In genomic region chr12:71838661-71839060, GRCh38 we compare ENCODE assay signal across 8 cellular contexts. TPM values are rescaled to one million over a fixed set of nuclear protein-coding genes. Genes with fewer than 3 reads are reported as not detected.
DNase-seq lines count a peak whose midpoint lies in the region; TF ChIP-seq lines count a peak whose summit lies in the region.

No MANE protein-coding gene starts in this region.

- POLR2A ChIA-PET in AG04450 (lab: Yijun Ruan, JAX) = no interaction called here

- CTCF ChIA-PET in AG04450 (lab: Charles Lee) = interaction anchor here (0.9 to 1.4 kb wide), 2 partner anchors 42 to 59 kb away, joined by 3 to 10 read pairs; no protein-coding TSS in a partner anchor

- H3K27me3 ChIP-seq in AG04450 (ENCODE audit: control insufficient read depth, insufficient read depth, low read length) = no peaks in the 10 kb centered on the region

- H3K9me3 ChIP-seq in AG04450 (ENCODE audit: control insufficient read depth, insufficient read depth, low read length) = peaks cover 2% of the 10 kb centered on the region; the same call in 1 of the 2 replicates

- DNase-seq in AG04450 (ENCODE audit: low read depth, low spot score) (no peak), LNCaP clone FGC (ENCODE audit: low read depth) (no peak), neural crest cell (ENCODE audit: low read depth, low spot score) (no peak), 8988T (no peak), NCI-H524 (lab: John Stamatoyannopoulos, UW) (no peak), HT-29 (ENCODE audit: low spot score) (no peak), NCI-H146 treated with DMSO at 0.1 percent for 48 hours (lab: John Stamatoyannopoulos, UW; ENCODE audit: unreplicated experiment) (no peak)

- H3K9me3 Mint-ChIP-seq in neural crest cell = no peaks in the 10 kb centered on the region

- H3K4me3 ChIP-seq in AG04450 (ENCODE audit: low read depth, low read length) = no peak overlapping the region; the same call in 1 of the 2 replicates
- peak overlapping the region; percentile 88 for H3K4me3 ChIP-seq in LNCaP clone FGC (ENCODE audit: low read depth, low read length)

- no peaks in the 10 kb centered on the region for H3K36me3 Mint-ChIP-seq in neural crest cell (ENCODE audit: low read depth)

- peaks cover 16% of the 10 kb centered on the region for H3K4me1 Mint-ChIP-seq in neural crest cell

- H3K27ac ChIP-seq in AG04450 (ENCODE audit: low read depth, low read length) (peak overlapping the region; percentile 95), cingulate gyrus (ENCODE audit: low read depth, low read length) (peak overlapping the region; percentile 94)

- no peak overlapping the region for H3K27ac Mint-ChIP-seq in neural crest cell (ENCODE audit: unreplicated experiment)

- H3K4me3 Mint-ChIP-seq in neural crest cell = peak overlapping the region; percentile 96

- TF ChIP-seq CTCF in AG04450 (IDR thresholded peaks at IDR 0.05; ENCODE audit: low read depth, low read length) (no peak), LNCaP clone FGC (IDR thresholded peaks at IDR 0.05; ENCODE audit: control insufficient read depth, extremely low read depth, insufficient read depth) (no peak), neural crest cell (conservative IDR thresholded peaks at IDR 0.05) (no peak)

- H3K27me3 Mint-ChIP-seq in neural crest cell (ENCODE audit: low read depth) = peaks cover 20% of the 10 kb centered on the region

RNA-seq across cellular contexts. Expression of gene TBC1D15, which starts 0.9 kb away (rescaled TPM):
- polyA plus RNA-seq in AG04450 (2011; rRNA removed) = 23.4 and 34.8 TPM in 2 replicates
- 18.0 and 32.8 TPM in 2 replicates for polyA minus RNA-seq in AG04450 (2011; rRNA and poly(A)+ RNA removed)
- 21.9 and 23.4 TPM in 2 replicates for total RNA-seq in neural crest cell
- total RNA-seq in HT-29 (2014; rRNA removed; shearing (Covaris generic)) = 6.6 and 6.7 TPM in 2 replicates
